ENCODE assay signal across 18 cellular contexts in genomic region chr7:27138987-27139334, GRCh38. TPM values are rescaled to one million over a fixed set of nuclear protein-coding genes. Genes with fewer than 3 reads are reported as not detected.
DNase-seq lines count a peak whose midpoint lies in the region; ATAC-seq and TF ChIP-seq lines count a peak whose summit lies in the region.
"Had no signal": no experiment of that assay in that cellular context is flagged by ENCODE, and none has a peak within 500 bp of the region (broad histone marks: within the 10 kb centered on the region; RNA-seq: fewer than 3 reads in every experiment).

No MANE protein-coding gene starts in this region.

- no peaks in the 10 kb centered on the region for H3K9me3 ChIP-seq in Caco-2
- no peaks in the 10 kb centered on the region for H3K9me3 ChIP-seq in left lung
- H3K9me3 ChIP-seq in sigmoid colon = no peaks in the 10 kb centered on the region
- H3K9me3 ChIP-seq: heart left ventricle had no signal

- H3K4me1 ChIP-seq in Caco-2 (peaks cover 14% of the 10 kb centered on the region), left lung (peaks cover 14 to 36% of the 10 kb centered on the region in 2 donors), sigmoid colon (peaks cover 0 to 64% (median 43%) of the 10 kb centered on the region in 4 donors)

- no peak for ATAC-seq in left lung
- ATAC-seq: activated CD4-positive, alpha-beta T cell treated with anti-CD3 and anti-CD28 coated beads for 36 hours; heart left ventricle; left lobe of liver had no signal

- no TSS peak for BruUV-seq in Caco-2 (replicated peaks; lab: Mats Ljungman, UMichigan)

- TF ChIP-seq EP300 in sigmoid colon (IDR thresholded peaks at IDR 0.05) = no peak

- peaks cover 9% of the 10 kb centered on the region for H3K4me1 Mint-ChIP-seq in Caco-2 (ENCODE audit: low read depth, unreplicated experiment)
- peaks cover 47% of the 10 kb centered on the region for H3K4me1 Mint-ChIP-seq in brain
- H3K4me1 Mint-ChIP-seq: central memory CD8-positive, alpha-beta T cell had no signal

- H3K4me3 ChIP-seq in Caco-2 (ENCODE audit: low read depth, low read length) (peak overlapping the region; percentile 37), left lung (peak overlapping the region; percentile 0 to 52), sigmoid colon (peak overlapping the region in 3 of 4 donors; percentile 8 to 28 (median 22))
- H3K4me3 ChIP-seq: heart left ventricle had no signal

- H3K36me3 ChIP-seq in Caco-2 (ENCODE audit: control insufficient read depth, insufficient read depth, low read length) = no peaks in the 10 kb centered on the region
- no peaks in the 10 kb centered on the region for H3K36me3 ChIP-seq in left lung
- peaks cover 0 to 24% (median 2%) of the 10 kb centered on the region in 4 donors for H3K36me3 ChIP-seq in sigmoid colon
- H3K36me3 ChIP-seq: heart left ventricle had no signal

- peak overlapping the region; percentile 86 to 92 for H3K27ac ChIP-seq in left lung
- H3K27ac ChIP-seq in sigmoid colon = peak overlapping the region; percentile 67 to 99 (median 92)

- DNase-seq in Caco-2 = no peak
- DNase-seq in left lung = no peak
- no peak for DNase-seq in sigmoid colon
- no peak for DNase-seq in ACHN
- no peak for DNase-seq in SKM-1 (lab: John Stamatoyannopoulos, UW; ENCODE audit: unreplicated experiment)
- DNase-seq in GM03348 (ENCODE audit: low spot score) = no peak
- no peak for DNase-seq in NCI-H510A treated with DMSO at 0.1 percent for 48 hours (lab: John Stamatoyannopoulos, UW)
- DNase-seq: activated CD4-positive, alpha-beta T cell treated with anti-CD3 and anti-CD28 coated beads for 36 hours; activated T-cell treated with anti-CD3 and anti-CD28 coated beads for 4 hours; NCI-H1930; NCI-H774 had no signal

- H3K4me3 Mint-ChIP-seq in Caco-2 (ENCODE audit: unreplicated experiment) = peak overlapping the region; percentile 70
- H3K4me3 Mint-ChIP-seq in brain = peak overlapping the region in 3 of 5 experiments; percentile 51 to 78 (median 55)
- H3K4me3 Mint-ChIP-seq: activated CD4-positive, alpha-beta T cell treated with anti-CD3 and anti-CD28 coated beads for 36 hours; activated naive CD8-positive, alpha-beta T cell; central memory CD8-positive, alpha-beta T cell had no signal

- intact Hi-C loops in Caco-2 (cut with micrococcal nuclease; ENCODE audit: unreplicated experiment) = no loop called here
- intact Hi-C loops in left lung (cut with DNase I) = no loop called here
- intact Hi-C loops in sigmoid colon (cut with DNase I) = no loop called here

- no peak for TF ChIP-seq POLR2A in sigmoid colon (IDR thresholded peaks at IDR 0.05)

- POLR2A ChIA-PET in Caco-2 (lab: Charles Lee) = no interaction called here

- WGBS in sigmoid colon, 2 donors = 10 to 65% methylated on average over 11 of the region's 11 CpGs

- H3K27me3 Mint-ChIP-seq in Caco-2 (ENCODE audit: insufficient read depth, unreplicated experiment) (no peaks in the 10 kb centered on the region), brain (peaks cover 100% of the 10 kb centered on the region)

- H3K27me3 ChIP-seq in Caco-2 (replicated peaks; ENCODE audit: control insufficient read depth, insufficient read depth, low read length) (no peaks in the 10 kb centered on the region), left lung (peaks cover 13 to 99% of the 10 kb centered on the region in 2 donors), sigmoid colon (no peaks in the 10 kb centered on the region)

- in situ Hi-C loops in ACHN (cut with HindIII; ENCODE audit: low pct_ligation_motif_present, low pct_unique_long_range_greater_than_20kb, low sequenced_read_pairs) = no loop called here

- no peaks in the 10 kb centered on the region for H3K9me3 Mint-ChIP-seq in Caco-2 (ENCODE audit: unreplicated experiment)
- H3K9me3 Mint-ChIP-seq in brain = peaks cover 0 to 6% (median 4%) of the 10 kb centered on the region in 5 experiments
- H3K9me3 Mint-ChIP-seq: central memory CD8-positive, alpha-beta T cell had no signal

- H3K27ac Mint-ChIP-seq in Caco-2 (ENCODE audit: unreplicated experiment) (no peak overlapping the region), brain (peak overlapping the region in 2 of 5 experiments; percentile 50 to 84)
- H3K27ac Mint-ChIP-seq: activated CD4-positive, alpha-beta T cell treated with anti-CD3 and anti-CD28 coated beads for 36 hours; activated naive CD8-positive, alpha-beta T cell had no signal

- H3K36me3 Mint-ChIP-seq in Caco-2 (ENCODE audit: insufficient read depth, unreplicated experiment) (peaks cover 5% of the 10 kb centered on the region), brain (peaks cover 5% of the 10 kb centered on the region)
- H3K36me3 Mint-ChIP-seq: activated naive CD8-positive, alpha-beta T cell had no signal

- CTCF ChIA-PET in Caco-2 (lab: Charles Lee) = no interaction called here

- no peak for TF ChIP-seq CTCF in Caco-2 (IDR thresholded peaks at IDR 0.05; ENCODE audit: insufficient read depth in 1 of 2, low read depth in 1 of 2, low read length in 1 of 2, severe bottlenecking in 1 of 2, unreplicated experiment in 1 of 2)
- TF ChIP-seq CTCF in brain (conservative IDR thresholded peaks at IDR 0.05) = no peak
- TF ChIP-seq CTCF in left lung (IDR thresholded peaks at IDR 0.05) = no peak
- no peak for TF ChIP-seq CTCF in sigmoid colon (IDR thresholded peaks at IDR 0.05)

RNA-seq across cellular contexts. Expression of gene HOXA5, which starts 4.5 kb away (rescaled TPM):
- total RNA-seq in Caco-2 (2022) = 4.3 and 4.9 TPM in 2 replicates
- 25.3 TPM for polyA plus RNA-seq in brain (ENCODE audit: insufficient read depth, low read depth, low replicate concordance)
- total RNA-seq in left lung = 10 to 100 TPM; 16.1 to 21.6 TPM
- total RNA-seq in sigmoid colon = 10 to 100 TPM in 3 of 4 donors, 1 to 10 TPM in 1; 9.2 to 12.2 (median 11.2) TPM
- 10 to 100 TPM in 1 of 3 donors, 1 to 10 TPM in 2; 3.2 to 14.3 (median 7.8) TPM for polyA plus RNA-seq in sigmoid colon
- total RNA-seq: activated CD4-positive, alpha-beta T cell treated with anti-CD3 and anti-CD28 coated beads for 36 hours; T-helper 2 cell treated with Interferon-gamma antibody and Interleukin-4, amounts not matched to agents 100 ng/mL and 5 ng/mL, for 36 hours had no signal

RNA-seq across cellular contexts. Expression of gene HOXA4, which starts 8.4 kb away (rescaled TPM):
- total RNA-seq in Caco-2 (2022) (4.8 and 5.5 TPM in 2 replicates), left lung (1 to 10 TPM; 3.4 to 7.6 TPM), sigmoid colon (1 to 10 TPM; 2.0 to 4.2 (median 2.9) TPM)
- polyA plus RNA-seq in brain (ENCODE audit: insufficient read depth, low read depth, low replicate concordance) (1.1 TPM), sigmoid colon (1 to 10 TPM in 2 of 3 donors, not detected in 1; 1.8 to 4.8 TPM)

RNA-seq across cellular contexts. Expression of gene HOXA6, which starts 8.6 kb away (rescaled TPM):
- total RNA-seq in Caco-2 (2022) (5.6 and 8.1 TPM in 2 replicates), left lung (1 to 10 TPM; 3.5 to 5.0 TPM), sigmoid colon (1 to 10 TPM; 4.2 to 10.0 (median 4.5) TPM)
- polyA plus RNA-seq in brain (ENCODE audit: insufficient read depth, low read depth, low replicate concordance) (14.9 TPM), sigmoid colon (1 to 10 TPM in 2 of 3 donors, not detected in 1; 1.6 to 8.1 TPM)
- total RNA-seq: A172; activated CD4-positive, alpha-beta T cell treated with anti-CD3 and anti-CD28 coated beads for 36 hours; heart left ventricle; left lobe of liver; T-helper 2 cell treated with Interferon-gamma antibody and Interleukin-4, amounts not matched to agents 100 ng/mL and 5 ng/mL, for 36 hours had no signal
- polyA plus RNA-seq: heart left ventricle had no signal

RNA-seq across cellular contexts. Expression of gene HOXA3, which starts 13.4 kb away (rescaled TPM):
- 19.9 and 22.6 TPM in 2 replicates for total RNA-seq in Caco-2 (2022)
- polyA plus RNA-seq in brain (ENCODE audit: insufficient read depth, low read depth, low replicate concordance) = 2.0 TPM
- 1 to 10 TPM; 5.7 to 8.8 TPM for total RNA-seq in left lung
- total RNA-seq in sigmoid colon = 10 to 100 TPM in 2 of 4 donors, 1 to 10 TPM in 2; 4.9 to 20.8 (median 12.0) TPM
- 10 to 100 TPM in 2 of 3 donors, 1 to 10 TPM in 1; 3.9 to 15.6 (median 10.3) TPM for polyA plus RNA-seq in sigmoid colon
- total RNA-seq: activated CD4-positive, alpha-beta T cell treated with anti-CD3 and anti-CD28 coated beads for 36 hours; T-helper 2 cell treated with Interferon-gamma antibody and Interleukin-4, amounts not matched to agents 100 ng/mL and 5 ng/mL, for 36 hours had no signal

RNA-seq across cellular contexts. Expression of gene HOXA7, which starts 17.5 kb away (rescaled TPM):
- total RNA-seq in Caco-2 (2022) (19.7 and 19.9 TPM in 2 replicates), left lung (1 to 10 TPM; 1.3 to 2.2 TPM), sigmoid colon (1 to 10 TPM; 4.7 to 9.1 (median 7.3) TPM)
- polyA plus RNA-seq in brain (ENCODE audit: insufficient read depth, low read depth, low replicate concordance) (1.3 TPM), sigmoid colon (10 to 100 TPM; 18.0 to 23.9 (median 18.0) TPM)
- total RNA-seq: A172; activated CD4-positive, alpha-beta T cell treated with anti-CD3 and anti-CD28 coated beads for 36 hours; left lobe of liver; T-helper 2 cell treated with Interferon-gamma antibody and Interleukin-4, amounts not matched to agents 100 ng/mL and 5 ng/mL, for 36 hours had no signal
- polyA plus RNA-seq: heart left ventricle had no signal
